ENCODE assay signal across 9 cellular contexts in genomic region chr7:13742719-13743640, GRCh38.
DNase-seq lines count a peak whose midpoint lies in the region; ATAC-seq and TF ChIP-seq lines count a peak whose summit lies in the region.
"Had no signal": no experiment of that assay in that cellular context is flagged by ENCODE, and none has a peak within 500 bp of the region (broad histone marks: within the 10 kb centered on the region; RNA-seq: fewer than 3 reads in every experiment).

No MANE protein-coding gene starts in this region.

- H3K4me3 ChIP-seq in LNCaP clone FGC (ENCODE audit: low read depth, low read length) = no peak overlapping the region
- H3K4me3 ChIP-seq: HAP-1 had no signal

- TF ChIP-seq CTCF in LNCaP clone FGC (IDR thresholded peaks at IDR 0.05; ENCODE audit: control insufficient read depth, extremely low read depth, insufficient read depth) = peak; percentile 69

- peak; percentile 45 for DNase-seq in COR-L47 (lab: John Stamatoyannopoulos, UW)
- peak; percentile 66 for DNase-seq in LNCaP clone FGC (ENCODE audit: low read depth)
- DNase-seq in SKM-1 treated with dmso at 0.1 percent for 144 hours (lab: John Stamatoyannopoulos, UW; ENCODE audit: unreplicated experiment) = peak; percentile 8
- peak; percentile 62 for DNase-seq in globus pallidus (ENCODE audit: low spot score)
- DNase-seq in putamen (ENCODE audit: low spot score) = peak; percentile 22
- DNase-seq in islet precursor cell = no peak

- ATAC-seq in GM18861 (IDR thresholded peaks at IDR 0.05; ENCODE audit: unreplicated experiment) (no peak), HG03280 (IDR thresholded peaks at IDR 0.05; ENCODE audit: unreplicated experiment) (no peak)
